Comparison of ENCODE assay signal across 1 cellular context in the genomic region with DNA sequence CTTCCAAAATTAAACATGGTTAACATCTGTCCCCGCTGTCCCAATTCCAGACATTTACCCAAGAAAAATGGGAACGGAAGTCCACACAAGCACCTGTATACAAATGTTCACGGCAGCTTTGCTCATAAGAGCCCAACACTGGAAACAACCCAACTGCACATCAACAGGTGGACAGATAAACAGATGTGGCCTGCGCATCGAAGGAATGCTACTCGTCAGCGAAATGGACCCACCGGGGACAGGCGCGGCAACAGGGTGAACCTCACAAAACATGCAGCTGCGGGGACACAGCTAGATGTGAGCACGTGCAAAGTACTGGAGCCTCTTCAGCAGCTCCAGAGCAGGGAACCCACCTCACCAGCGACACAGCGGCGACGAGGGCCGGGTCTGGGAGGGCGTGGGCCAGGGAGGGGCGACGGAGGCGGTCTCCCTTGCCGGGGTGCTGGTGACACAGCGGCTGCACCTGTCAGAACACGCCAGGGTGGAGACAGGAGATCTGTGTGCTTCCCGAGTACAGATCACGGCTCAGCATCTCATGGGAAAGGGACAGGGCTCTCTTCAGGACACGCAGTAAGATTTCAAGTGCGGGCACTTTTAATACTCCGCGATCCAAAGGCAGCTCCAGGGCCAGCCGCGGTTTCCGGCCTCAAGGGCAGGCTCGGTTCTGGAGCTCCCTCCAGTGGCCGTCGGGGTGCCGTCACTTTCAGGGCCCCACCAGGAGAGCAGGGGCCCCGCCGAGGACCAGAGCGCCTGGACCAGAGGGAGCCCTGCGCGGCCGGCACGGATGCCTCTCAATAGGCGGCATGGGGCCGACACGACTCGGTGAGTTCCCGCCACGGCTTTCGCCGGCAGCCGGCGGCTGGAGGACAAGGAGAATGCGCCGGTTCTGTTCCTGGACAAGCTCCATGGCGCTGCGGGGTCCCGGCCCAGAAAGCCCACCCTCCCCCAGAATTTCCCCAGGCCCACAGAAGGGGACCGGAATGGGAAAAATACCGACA.
A peak's percentile ranks its signal among the peaks of the same experiment; 100 is the strongest.
TF ChIP-seq lines count a peak whose summit lies in the region.

No MANE protein-coding gene starts in this region.

TF ChIP-seq in HepG2, 621 proteins besides CTCF, POLR2A, EP300 and RAD21 (continued from another document and continues in another):
- TF ChIP-seq CBX1 (IDR thresholded peaks at IDR 0.05; ENCODE audit: low read depth), result no peak
- no peak for TF ChIP-seq ZNF235 (CRISPR knock-in tag; IDR thresholded peaks at IDR 0.05; ENCODE audit: borderline replicate concordance)
- TF ChIP-seq NAIF1 (CRISPR knock-in tag; IDR thresholded peaks at IDR 0.05; ENCODE audit: borderline replicate concordance), result no peak
- peak; percentile 55; the same call in 1 of the 2 replicates for TF ChIP-seq KAT7 (CRISPR knock-in tag; IDR thresholded peaks at IDR 0.05; ENCODE audit: borderline replicate concordance)
- peak; percentile 59; the same call in 1 of the 2 replicates for TF ChIP-seq GATAD2A (CRISPR knock-in tag; IDR thresholded peaks at IDR 0.05)
- TF ChIP-seq, protein P1, sequence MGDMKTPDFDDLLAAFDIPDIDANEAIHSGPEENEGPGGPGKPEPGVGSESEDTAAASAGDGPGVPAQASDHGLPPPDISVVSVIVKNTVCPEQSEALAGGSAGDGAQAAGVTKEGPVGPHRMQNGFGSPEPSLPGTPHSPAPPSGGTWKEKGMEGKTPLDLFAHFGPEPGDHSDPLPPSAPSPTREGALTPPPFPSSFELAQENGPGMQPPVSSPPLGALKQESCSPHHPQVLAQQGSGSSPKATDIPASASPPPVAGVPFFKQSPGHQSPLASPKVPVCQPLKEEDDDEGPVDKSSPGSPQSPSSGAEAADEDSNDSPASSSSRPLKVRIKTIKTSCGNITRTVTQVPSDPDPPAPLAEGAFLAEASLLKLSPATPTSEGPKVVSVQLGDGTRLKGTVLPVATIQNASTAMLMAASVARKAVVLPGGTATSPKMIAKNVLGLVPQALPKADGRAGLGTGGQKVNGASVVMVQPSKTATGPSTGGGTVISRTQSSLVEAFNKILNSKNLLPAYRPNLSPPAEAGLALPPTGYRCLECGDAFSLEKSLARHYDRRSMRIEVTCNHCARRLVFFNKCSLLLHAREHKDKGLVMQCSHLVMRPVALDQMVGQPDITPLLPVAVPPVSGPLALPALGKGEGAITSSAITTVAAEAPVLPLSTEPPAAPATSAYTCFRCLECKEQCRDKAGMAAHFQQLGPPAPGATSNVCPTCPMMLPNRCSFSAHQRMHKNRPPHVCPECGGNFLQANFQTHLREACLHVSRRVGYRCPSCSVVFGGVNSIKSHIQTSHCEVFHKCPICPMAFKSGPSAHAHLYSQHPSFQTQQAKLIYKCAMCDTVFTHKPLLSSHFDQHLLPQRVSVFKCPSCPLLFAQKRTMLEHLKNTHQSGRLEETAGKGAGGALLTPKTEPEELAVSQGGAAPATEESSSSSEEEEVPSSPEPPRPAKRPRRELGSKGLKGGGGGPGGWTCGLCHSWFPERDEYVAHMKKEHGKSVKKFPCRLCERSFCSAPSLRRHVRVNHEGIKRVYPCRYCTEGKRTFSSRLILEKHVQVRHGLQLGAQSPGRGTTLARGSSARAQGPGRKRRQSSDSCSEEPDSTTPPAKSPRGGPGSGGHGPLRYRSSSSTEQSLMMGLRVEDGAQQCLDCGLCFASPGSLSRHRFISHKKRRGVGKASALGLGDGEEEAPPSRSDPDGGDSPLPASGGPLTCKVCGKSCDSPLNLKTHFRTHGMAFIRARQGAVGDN (CRISPR knock-in tag; IDR thresholded peaks at IDR 0.05), result peak; percentile 77
- peak; percentile 75; the same call in 1 of the 2 replicates for TF ChIP-seq HOXA3 (CRISPR knock-in tag; IDR thresholded peaks at IDR 0.05)
- no peak for TF ChIP-seq FOXO1 (CRISPR knock-in tag; IDR thresholded peaks at IDR 0.05)
- TF ChIP-seq, protein P2, sequence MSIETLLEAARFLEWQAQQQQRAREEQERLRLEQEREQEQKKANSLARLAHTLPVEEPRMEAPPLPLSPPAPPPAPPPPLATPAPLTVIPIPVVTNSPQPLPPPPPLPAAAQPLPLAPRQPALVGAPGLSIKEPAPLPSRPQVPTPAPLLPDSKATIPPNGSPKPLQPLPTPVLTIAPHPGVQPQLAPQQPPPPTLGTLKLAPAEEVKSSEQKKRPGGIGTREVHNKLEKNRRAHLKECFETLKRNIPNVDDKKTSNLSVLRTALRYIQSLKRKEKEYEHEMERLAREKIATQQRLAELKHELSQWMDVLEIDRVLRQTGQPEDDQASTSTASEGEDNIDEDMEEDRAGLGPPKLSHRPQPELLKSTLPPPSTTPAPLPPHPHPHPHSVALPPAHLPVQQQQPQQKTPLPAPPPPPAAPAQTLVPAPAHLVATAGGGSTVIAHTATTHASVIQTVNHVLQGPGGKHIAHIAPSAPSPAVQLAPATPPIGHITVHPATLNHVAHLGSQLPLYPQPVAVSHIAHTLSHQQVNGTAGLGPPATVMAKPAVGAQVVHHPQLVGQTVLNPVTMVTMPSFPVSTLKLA (IDR thresholded peaks at IDR 0.05), result no peak
- peak; percentile 59 for TF ChIP-seq SRSF1 (optimal IDR thresholded peaks at IDR 0.05; ENCODE audit: low read depth, low read length)
- TF ChIP-seq ELF1 (CRISPR knock-in tag; IDR thresholded peaks at IDR 0.05), result peak; percentile 49; the same call in 1 of the 2 replicates
- no peak for TF ChIP-seq ARHGAP35 (CRISPR knock-in tag; IDR thresholded peaks at IDR 0.05; ENCODE audit: borderline replicate concordance)
- peak; percentile 53 for TF ChIP-seq YY1 (IDR thresholded peaks at IDR 0.05; ENCODE audit: insufficient read depth, insufficient replicate concordance, low read depth, low read length)
- no peak for TF ChIP-seq HMGA1 (CRISPR knock-in tag; conservative IDR thresholded peaks at IDR 0.05)
- TF ChIP-seq ZNF839 (CRISPR knock-in tag; IDR thresholded peaks at IDR 0.05; ENCODE audit: borderline replicate concordance), result no peak
- TF ChIP-seq KDM3A (CRISPR knock-in tag; IDR thresholded peaks at IDR 0.05; ENCODE audit: low read depth), result peak; percentile 62; the same call in 1 of the 2 replicates
- TF ChIP-seq, protein P3, sequence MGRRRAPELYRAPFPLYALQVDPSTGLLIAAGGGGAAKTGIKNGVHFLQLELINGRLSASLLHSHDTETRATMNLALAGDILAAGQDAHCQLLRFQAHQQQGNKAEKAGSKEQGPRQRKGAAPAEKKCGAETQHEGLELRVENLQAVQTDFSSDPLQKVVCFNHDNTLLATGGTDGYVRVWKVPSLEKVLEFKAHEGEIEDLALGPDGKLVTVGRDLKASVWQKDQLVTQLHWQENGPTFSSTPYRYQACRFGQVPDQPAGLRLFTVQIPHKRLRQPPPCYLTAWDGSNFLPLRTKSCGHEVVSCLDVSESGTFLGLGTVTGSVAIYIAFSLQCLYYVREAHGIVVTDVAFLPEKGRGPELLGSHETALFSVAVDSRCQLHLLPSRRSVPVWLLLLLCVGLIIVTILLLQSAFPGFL (CRISPR knock-in tag; IDR thresholded peaks at IDR 0.05), result 0 out of 2 replicates have a peak, but pooled peaks have one; percentile 24
- TF ChIP-seq ZNF850 (CRISPR knock-in tag; conservative IDR thresholded peaks at IDR 0.05), result 0 out of 2 replicates have a peak, but pooled peaks have one; percentile 39
- TF ChIP-seq, protein P4, sequence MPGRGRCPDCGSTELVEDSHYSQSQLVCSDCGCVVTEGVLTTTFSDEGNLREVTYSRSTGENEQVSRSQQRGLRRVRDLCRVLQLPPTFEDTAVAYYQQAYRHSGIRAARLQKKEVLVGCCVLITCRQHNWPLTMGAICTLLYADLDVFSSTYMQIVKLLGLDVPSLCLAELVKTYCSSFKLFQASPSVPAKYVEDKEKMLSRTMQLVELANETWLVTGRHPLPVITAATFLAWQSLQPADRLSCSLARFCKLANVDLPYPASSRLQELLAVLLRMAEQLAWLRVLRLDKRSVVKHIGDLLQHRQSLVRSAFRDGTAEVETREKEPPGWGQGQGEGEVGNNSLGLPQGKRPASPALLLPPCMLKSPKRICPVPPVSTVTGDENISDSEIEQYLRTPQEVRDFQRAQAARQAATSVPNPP (CRISPR knock-in tag; IDR thresholded peaks at IDR 0.05), result no peak
- peak; percentile 20 for TF ChIP-seq U2AF1 (optimal IDR thresholded peaks at IDR 0.05; ENCODE audit: low read depth, low read length)
- TF ChIP-seq, protein P5, sequence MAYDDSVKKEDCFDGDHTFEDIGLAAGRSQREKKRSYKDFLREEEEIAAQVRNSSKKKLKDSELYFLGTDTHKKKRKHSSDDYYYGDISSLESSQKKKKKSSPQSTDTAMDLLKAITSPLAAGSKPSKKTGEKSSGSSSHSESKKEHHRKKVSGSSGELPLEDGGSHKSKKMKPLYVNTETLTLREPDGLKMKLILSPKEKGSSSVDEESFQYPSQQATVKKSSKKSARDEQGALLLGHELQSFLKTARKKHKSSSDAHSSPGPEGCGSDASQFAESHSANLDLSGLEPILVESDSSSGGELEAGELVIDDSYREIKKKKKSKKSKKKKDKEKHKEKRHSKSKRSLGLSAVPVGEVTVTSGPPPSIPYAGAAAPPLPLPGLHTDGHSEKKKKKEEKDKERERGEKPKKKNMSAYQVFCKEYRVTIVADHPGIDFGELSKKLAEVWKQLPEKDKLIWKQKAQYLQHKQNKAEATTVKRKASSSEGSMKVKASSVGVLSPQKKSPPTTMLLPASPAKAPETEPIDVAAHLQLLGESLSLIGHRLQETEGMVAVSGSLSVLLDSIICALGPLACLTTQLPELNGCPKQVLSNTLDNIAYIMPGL (CRISPR knock-in tag; IDR thresholded peaks at IDR 0.05; ENCODE audit: borderline replicate concordance in 1 of 2, low read depth in 1 of 2), result peak; percentile 40 to 66; a peak in 2 of 4 replicates
- TF ChIP-seq KAT8 (CRISPR knock-in tag; IDR thresholded peaks at IDR 0.05), result peak; percentile 49
- no peak for TF ChIP-seq ZNF660 (CRISPR knock-in tag; IDR thresholded peaks at IDR 0.05; ENCODE audit: borderline replicate concordance, low read depth)
- TF ChIP-seq, protein P6, sequence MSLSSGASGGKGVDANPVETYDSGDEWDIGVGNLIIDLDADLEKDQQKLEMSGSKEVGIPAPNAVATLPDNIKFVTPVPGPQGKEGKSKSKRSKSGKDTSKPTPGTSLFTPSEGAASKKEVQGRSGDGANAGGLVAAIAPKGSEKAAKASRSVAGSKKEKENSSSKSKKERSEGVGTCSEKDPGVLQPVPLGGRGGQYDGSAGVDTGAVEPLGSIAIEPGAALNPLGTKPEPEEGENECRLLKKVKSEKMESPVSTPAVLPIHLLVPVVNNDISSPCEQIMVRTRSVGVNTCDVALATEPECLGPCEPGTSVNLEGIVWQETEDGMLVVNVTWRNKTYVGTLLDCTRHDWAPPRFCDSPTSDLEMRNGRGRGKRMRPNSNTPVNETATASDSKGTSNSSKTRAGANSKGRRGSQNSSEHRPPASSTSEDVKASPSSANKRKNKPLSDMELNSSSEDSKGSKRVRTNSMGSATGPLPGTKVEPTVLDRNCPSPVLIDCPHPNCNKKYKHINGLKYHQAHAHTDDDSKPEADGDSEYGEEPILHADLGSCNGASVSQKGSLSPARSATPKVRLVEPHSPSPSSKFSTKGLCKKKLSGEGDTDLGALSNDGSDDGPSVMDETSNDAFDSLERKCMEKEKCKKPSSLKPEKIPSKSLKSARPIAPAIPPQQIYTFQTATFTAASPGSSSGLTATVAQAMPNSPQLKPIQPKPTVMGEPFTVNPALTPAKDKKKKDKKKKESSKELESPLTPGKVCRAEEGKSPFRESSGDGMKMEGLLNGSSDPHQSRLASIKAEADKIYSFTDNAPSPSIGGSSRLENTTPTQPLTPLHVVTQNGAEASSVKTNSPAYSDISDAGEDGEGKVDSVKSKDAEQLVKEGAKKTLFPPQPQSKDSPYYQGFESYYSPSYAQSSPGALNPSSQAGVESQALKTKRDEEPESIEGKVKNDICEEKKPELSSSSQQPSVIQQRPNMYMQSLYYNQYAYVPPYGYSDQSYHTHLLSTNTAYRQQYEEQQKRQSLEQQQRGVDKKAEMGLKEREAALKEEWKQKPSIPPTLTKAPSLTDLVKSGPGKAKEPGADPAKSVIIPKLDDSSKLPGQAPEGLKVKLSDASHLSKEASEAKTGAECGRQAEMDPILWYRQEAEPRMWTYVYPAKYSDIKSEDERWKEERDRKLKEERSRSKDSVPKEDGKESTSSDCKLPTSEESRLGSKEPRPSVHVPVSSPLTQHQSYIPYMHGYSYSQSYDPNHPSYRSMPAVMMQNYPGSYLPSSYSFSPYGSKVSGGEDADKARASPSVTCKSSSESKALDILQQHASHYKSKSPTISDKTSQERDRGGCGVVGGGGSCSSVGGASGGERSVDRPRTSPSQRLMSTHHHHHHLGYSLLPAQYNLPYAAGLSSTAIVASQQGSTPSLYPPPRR (CRISPR knock-in tag; IDR thresholded peaks at IDR 0.05; ENCODE audit: borderline replicate concordance), result no peak
- peak; percentile 39 for TF ChIP-seq RBM39 (IDR thresholded peaks at IDR 0.05; ENCODE audit: low read depth, low read length, poor library complexity, severe bottlenecking)
- TF ChIP-seq ZNF335 (CRISPR knock-in tag; IDR thresholded peaks at IDR 0.05), result 0 out of 2 replicates have a peak, but pooled peaks have one; percentile 33
- TF ChIP-seq ZNF841 (CRISPR knock-in tag; IDR thresholded peaks at IDR 0.05; ENCODE audit: borderline replicate concordance), result no peak
- no peak for TF ChIP-seq ZNF570 (CRISPR knock-in tag; IDR thresholded peaks at IDR 0.05; ENCODE audit: borderline replicate concordance)
- no peak for TF ChIP-seq ZSCAN12 (CRISPR knock-in tag; IDR thresholded peaks at IDR 0.05)
- TF ChIP-seq NR2F6 (IDR thresholded peaks at IDR 0.05), result no peak
- TF ChIP-seq NR2F6 (CRISPR knock-in tag; IDR thresholded peaks at IDR 0.05), result peak; percentile 44; the same call in 1 of the 2 replicates
- TF ChIP-seq ZNF562 (CRISPR knock-in tag; IDR thresholded peaks at IDR 0.05; ENCODE audit: borderline replicate concordance), result no peak
- TF ChIP-seq MLLT10 (CRISPR knock-in tag; IDR thresholded peaks at IDR 0.05), result no peak
- 0 out of 2 replicates have a peak, but pooled peaks have one; percentile 14 for TF ChIP-seq HDAC1 (CRISPR knock-in tag; IDR thresholded peaks at IDR 0.05)
- TF ChIP-seq ZNF607 (CRISPR knock-in tag; IDR thresholded peaks at IDR 0.05; ENCODE audit: borderline replicate concordance), result peak; percentile 71; the same call in 1 of the 2 replicates
- 0 out of 2 replicates have a peak, but pooled peaks have one; percentile 33 for TF ChIP-seq ZNF451 (CRISPR knock-in tag; IDR thresholded peaks at IDR 0.05)
- TF ChIP-seq DPF2 (CRISPR knock-in tag; IDR thresholded peaks at IDR 0.05; ENCODE audit: borderline replicate concordance, low read depth), result no peak
- TF ChIP-seq ETV5 (CRISPR knock-in tag; IDR thresholded peaks at IDR 0.05; ENCODE audit: borderline replicate concordance), result peak; percentile 97
- TF ChIP-seq ZNF256 (CRISPR knock-in tag; conservative IDR thresholded peaks at IDR 0.05), result no peak
- no peak for TF ChIP-seq TCF7L2 (IDR thresholded peaks at IDR 0.05; ENCODE audit: low read depth, low read length)
- no peak for TF ChIP-seq LCORL (IDR thresholded peaks at IDR 0.05)
- peak; percentile 73 for TF ChIP-seq LCORL (CRISPR knock-in tag; IDR thresholded peaks at IDR 0.05)
- no peak for TF ChIP-seq SCMH1 (CRISPR knock-in tag; IDR thresholded peaks at IDR 0.05; ENCODE audit: borderline replicate concordance)
- TF ChIP-seq ZNF292 (CRISPR knock-in tag; IDR thresholded peaks at IDR 0.05; ENCODE audit: borderline replicate concordance, low read depth), result no peak
